ENCODE assay signal across 1 cellular context in genomic region chr20:2509468-2509781, GRCh38.
TF ChIP-seq lines count a peak whose summit lies in the region.

No MANE protein-coding gene starts in this region.

TF ChIP-seq in endothelial cell of umbilical vein, 7 proteins besides CTCF, POLR2A, EP300 and RAD21 (continued from another document):
- TF ChIP-seq JUN (IDR thresholded peaks at IDR 0.05; ENCODE audit: borderline replicate concordance, insufficient read depth, insufficient read length, low read depth) (no peak), EZH2 (IDR thresholded peaks at IDR 0.05; ENCODE audit: borderline replicate concordance, low read depth, low read length, severe bottlenecking) (no peak)
- TF ChIP-seq, protein P1, sequence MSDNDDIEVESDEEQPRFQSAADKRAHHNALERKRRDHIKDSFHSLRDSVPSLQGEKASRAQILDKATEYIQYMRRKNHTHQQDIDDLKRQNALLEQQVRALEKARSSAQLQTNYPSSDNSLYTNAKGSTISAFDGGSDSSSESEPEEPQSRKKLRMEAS (IDR thresholded peaks at IDR 0.05; ENCODE audit: insufficient read depth, insufficient read length): no peak
